1 cellular context compared by ENCODE assay signal in the genomic region with DNA sequence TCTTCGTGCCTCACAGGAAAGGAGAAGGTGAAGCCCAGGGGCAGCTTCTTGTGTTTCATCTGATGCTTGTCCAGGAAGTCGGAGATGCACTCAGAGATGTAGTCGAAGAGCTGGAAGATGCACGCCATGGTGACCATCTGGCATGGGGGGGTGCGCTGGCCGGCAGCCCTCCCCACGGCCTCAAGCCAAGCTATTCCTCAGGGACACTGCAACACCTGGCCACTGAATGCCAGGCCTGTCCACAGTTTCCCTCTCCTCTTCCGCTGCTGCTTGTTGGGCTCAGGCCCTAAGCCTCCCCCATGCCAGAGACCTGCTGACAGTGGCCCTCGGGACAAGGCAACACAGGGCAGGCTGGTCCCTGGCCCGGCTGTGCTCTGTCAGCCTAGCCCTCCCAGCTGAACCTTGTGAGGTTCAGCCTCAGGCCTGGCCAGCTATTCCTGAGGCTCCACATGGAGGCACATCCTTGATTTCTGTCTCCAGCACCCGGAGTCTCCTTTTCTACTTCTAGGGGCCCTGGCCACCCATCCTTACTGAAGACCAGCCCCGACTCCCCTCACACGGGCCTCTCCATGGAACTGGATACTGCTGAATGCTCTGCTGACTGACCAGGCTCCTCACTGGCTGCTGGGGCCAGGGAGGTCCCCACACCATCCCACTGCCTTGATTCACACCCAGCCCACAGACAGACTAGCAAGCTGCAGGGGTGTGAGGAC.
TF ChIP-seq lines count a peak whose summit lies in the region.

No MANE protein-coding gene starts in this region.

TF ChIP-seq in WTC11, 78 proteins besides CTCF, POLR2A, EP300 and RAD21 (continued from another document):
- no peak for TF ChIP-seq ZNF512 (CRISPR knock-in tag; IDR thresholded peaks at IDR 0.05; ENCODE audit: borderline replicate concordance)
- TF ChIP-seq, protein P1, sequence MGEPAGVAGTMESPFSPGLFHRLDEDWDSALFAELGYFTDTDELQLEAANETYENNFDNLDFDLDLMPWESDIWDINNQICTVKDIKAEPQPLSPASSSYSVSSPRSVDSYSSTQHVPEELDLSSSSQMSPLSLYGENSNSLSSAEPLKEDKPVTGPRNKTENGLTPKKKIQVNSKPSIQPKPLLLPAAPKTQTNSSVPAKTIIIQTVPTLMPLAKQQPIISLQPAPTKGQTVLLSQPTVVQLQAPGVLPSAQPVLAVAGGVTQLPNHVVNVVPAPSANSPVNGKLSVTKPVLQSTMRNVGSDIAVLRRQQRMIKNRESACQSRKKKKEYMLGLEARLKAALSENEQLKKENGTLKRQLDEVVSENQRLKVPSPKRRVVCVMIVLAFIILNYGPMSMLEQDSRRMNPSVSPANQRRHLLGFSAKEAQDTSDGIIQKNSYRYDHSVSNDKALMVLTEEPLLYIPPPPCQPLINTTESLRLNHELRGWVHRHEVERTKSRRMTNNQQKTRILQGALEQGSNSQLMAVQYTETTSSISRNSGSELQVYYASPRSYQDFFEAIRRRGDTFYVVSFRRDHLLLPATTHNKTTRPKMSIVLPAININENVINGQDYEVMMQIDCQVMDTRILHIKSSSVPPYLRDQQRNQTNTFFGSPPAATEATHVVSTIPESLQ (CRISPR knock-in tag; IDR thresholded peaks at IDR 0.05), result no peak
TF ChIP-seq in WTC11: peak in this region for 0.
